ENCODE assay signal across 15 cellular contexts in genomic region chr7:148702876-148703670, GRCh38. TPM values are rescaled to one million over a fixed set of nuclear protein-coding genes. Genes with fewer than 3 reads are reported as not detected.
DNase-seq lines count a peak whose midpoint lies in the region; ATAC-seq and TF ChIP-seq lines count a peak whose summit lies in the region.
"Had no signal": no experiment of that assay in that cellular context is flagged by ENCODE, and none has a peak within 500 bp of the region (broad histone marks: within the 10 kb centered on the region; RNA-seq: fewer than 3 reads in every experiment).

No MANE protein-coding gene starts in this region.

- H3K9me2 ChIP-seq in Karpas-422 (replicated peaks; ENCODE audit: insufficient read depth, low read length) = no peaks in the 10 kb centered on the region

- no peak overlapping the region for H3K27ac Mint-ChIP-seq in nephron
- H3K27ac Mint-ChIP-seq: HFFc6 had no signal

- peaks cover 38% of the 10 kb centered on the region for H3K4me1 ChIP-seq in DND-41 (ENCODE audit: insufficient read depth, low read length)
- peaks cover 73% of the 10 kb centered on the region for H3K4me1 ChIP-seq in Karpas-422 (ENCODE audit: low read length)

- TF ChIP-seq CTCF in DND-41 (IDR thresholded peaks at IDR 0.05; ENCODE audit: borderline replicate concordance, extremely low read depth, low read length, poor library complexity, severe bottlenecking) (no peak), cardiac fibroblast (IDR thresholded peaks at IDR 0.05; ENCODE audit: low read depth, low read length) (no peak), nephron (IDR thresholded peaks at IDR 0.05; ENCODE audit: unreplicated experiment in 3 of 3) (no peak)

- no peaks in the 10 kb centered on the region for H3K36me3 Mint-ChIP-seq in nephron (ENCODE audit: low read depth)

- peak overlapping the region; percentile 74; the same call in 1 of the 2 replicates for H3K4me2 ChIP-seq in DND-41 (ENCODE audit: insufficient read depth, low read length)
- H3K4me2 ChIP-seq in Karpas-422 (ENCODE audit: low read depth, low read length, poor library complexity, severe bottlenecking) = peak overlapping the region; percentile 45

- peak overlapping the region in 1 of 2 experiments; percentile 10; a peak in 1 of 4 replicates for H3K4me3 ChIP-seq in DND-41 (ENCODE audit: low read depth in 1 of 2, low read length in 2 of 2)
- peak overlapping the region; percentile 8; the same call in 1 of the 2 replicates for H3K4me3 ChIP-seq in Karpas-422 (ENCODE audit: low read length)
- no peak overlapping the region for H3K4me3 ChIP-seq in cardiac fibroblast (replicated peaks in 1 of 2; ENCODE audit: low read depth in 2 of 2, low read length in 2 of 2)
- H3K4me3 ChIP-seq: stomach had no signal

- no peak overlapping the region for H3K27ac ChIP-seq in DND-41 (ENCODE audit: low read length)
- H3K27ac ChIP-seq in Karpas-422 (ENCODE audit: low read length) = no peak overlapping the region

- H3K4me3 Mint-ChIP-seq in nephron = peak overlapping the region in 2 of 3 experiments; percentile 46 to 49
- H3K4me3 Mint-ChIP-seq: HFFc6 had no signal

- no peak overlapping the region for H2AFZ ChIP-seq in DND-41 (ENCODE audit: low read depth, low read length)
- H2AFZ ChIP-seq in Karpas-422 (ENCODE audit: low read length) = no peak overlapping the region

- H3K27me3 Mint-ChIP-seq in nephron (ENCODE audit: low read depth) = no peaks in the 10 kb centered on the region

- H3K9me3 Mint-ChIP-seq in nephron = no peaks in the 10 kb centered on the region
- H3K9me3 Mint-ChIP-seq: HFFc6 had no signal

- no peak overlapping the region for H3K9ac ChIP-seq in DND-41 (ENCODE audit: low read depth, low read length)
- H3K9ac ChIP-seq in Karpas-422 (ENCODE audit: low read length) = no peak overlapping the region

- ATAC-seq in DND-41 (ENCODE audit: insufficient read depth, low read depth) (no peak), HG03108 (IDR thresholded peaks at IDR 0.05; ENCODE audit: unreplicated experiment) (no peak)
- ATAC-seq: Panc1 had no signal

- peaks cover 64% of the 10 kb centered on the region for H4K20me1 ChIP-seq in DND-41 (ENCODE audit: insufficient read depth, low read length)
- H4K20me1 ChIP-seq in Karpas-422 (ENCODE audit: insufficient read depth, low read depth, low read length) = peaks cover 67% of the 10 kb centered on the region

- H3K79me2 ChIP-seq in DND-41 (ENCODE audit: insufficient read depth, low read length) (peaks cover 99% of the 10 kb centered on the region), Karpas-422 (ENCODE audit: low read length) (peaks cover 90% of the 10 kb centered on the region)

- H3K4me1 Mint-ChIP-seq in nephron = peaks cover 52% of the 10 kb centered on the region

- H3K27me3 ChIP-seq in DND-41 (ENCODE audit: insufficient read depth, low read length, poor library complexity) (no peaks in the 10 kb centered on the region), Karpas-422 (ENCODE audit: low read length) (no peaks in the 10 kb centered on the region)
- H3K27me3 ChIP-seq: stomach had no signal

- H3K36me3 ChIP-seq in DND-41 (ENCODE audit: insufficient read depth, low read length) (no peaks in the 10 kb centered on the region; the same call in 1 of the 2 replicates), Karpas-422 (ENCODE audit: insufficient read depth, low read length) (no peaks in the 10 kb centered on the region)
- H3K36me3 ChIP-seq: stomach had no signal

- DNase-seq in DND-41 (no peak), Karpas-422 (no peak), cardiac fibroblast (ENCODE audit: low read depth in 2 of 2) (peak; percentile 14 to 21), NCI-H1930 (lab: John Stamatoyannopoulos, UW) (no peak), COLO668 (lab: John Stamatoyannopoulos, UW; ENCODE audit: unreplicated experiment) (no peak)
- DNase-seq: activated gamma-delta T cell, cerebellar nuclear complex, erythroblast, HFFc6, NCI-H1092 treated with DMSO at 0.1 percent for 48 hours, nucleus accumbens, stomach had no signal

- H3K9me3 ChIP-seq in DND-41 (ENCODE audit: insufficient read depth, low read length, severe bottlenecking) (no peaks in the 10 kb centered on the region), Karpas-422 (ENCODE audit: low read length) (no peaks in the 10 kb centered on the region)
- H3K9me3 ChIP-seq: stomach had no signal

RNA-seq across cellular contexts. Expression of gene CUL1, which starts 4.4 kb away (rescaled TPM):
- total RNA-seq in Karpas-422 (2014; rRNA removed; shearing (Covaris generic); ENCODE audit: low replicate concordance) = 42.4 and 55.5 TPM in 2 replicates

Comparison
In these comparisons a context has a peak if more than half of its experiments do, and no peak if none do; other contexts are left out.
1. DNase-seq: peak in cardiac fibroblast (2 of 2); none in DND-41 (single experiment), Karpas-422 (single experiment), NCI-H1930 (0 of 2) and COLO668 (single experiment).